ENCODE assay signal across 8 cellular contexts in genomic region chr3:170221924-170222646, GRCh38. TPM values are rescaled to one million over a fixed set of nuclear protein-coding genes. Genes with fewer than 3 reads are reported as not detected.
DNase-seq lines count a peak whose midpoint lies in the region; ATAC-seq, FAIRE-seq and TF ChIP-seq lines count a peak whose summit lies in the region.

Gene PRKCI, plus strand, starts transcription at chr3:170222424. Its CDS starts 246 bp downstream, at chr3:170222670.

- TF ChIP-seq EP300 in esophagus muscularis mucosa (IDR thresholded peaks at IDR 0.05), result no peak

- TF ChIP-seq CTCF in esophagus muscularis mucosa (IDR thresholded peaks at IDR 0.05), result peak in 1 of 3 experiments; percentile 17

- H3K27me3 ChIP-seq in esophagus muscularis mucosa (no peaks in the 10 kb centered on the region), muscle layer of duodenum (ENCODE audit: low read depth, low read length) (no peaks in the 10 kb centered on the region)

- H3K27ac Mint-ChIP-seq in activated T-cell treated with anti-CD3 and anti-CD28 coated beads, Interleukin-2, amount 50 U/mL, for 72 hours, result peak within 1 kb of the TSS; percentile 95

- peak; percentile 99 for ATAC-seq in GM21717 (IDR thresholded peaks at IDR 0.05; ENCODE audit: unreplicated experiment)
- peak; percentile 96 to 97 for ATAC-seq in activated T-cell treated with anti-CD3 and anti-CD28 coated beads, Interleukin-2, amount 50 U/mL, for 72 hours (replicated peaks in 1 of 2)

- H3K27me3 Mint-ChIP-seq in activated T-cell treated with anti-CD3 and anti-CD28 coated beads, Interleukin-2, amount 50 U/mL, for 72 hours (ENCODE audit: low read depth), result no peaks in the 10 kb centered on the region

- peak; percentile 68 for FAIRE-seq in RCC 7860 (lab: Jason Lieb, UNC)

- no peaks in the 10 kb centered on the region for H3K36me3 Mint-ChIP-seq in activated T-cell treated with anti-CD3 and anti-CD28 coated beads, Interleukin-2, amount 50 U/mL, for 72 hours (ENCODE audit: insufficient read depth in 2 of 2)

- peak within 1 kb of the TSS; percentile 91 to 92 for H3K4me3 Mint-ChIP-seq in activated T-cell treated with anti-CD3 and anti-CD28 coated beads, Interleukin-2, amount 50 U/mL, for 72 hours

- intact Hi-C loops in esophagus muscularis mucosa (cut with DNase I), result loop anchor here (5.0 kb wide), 2 partner anchors 40 to 135 kb away; partner anchors contain the start of genes PHC3 and SKIL

- peak; percentile 67 for TF ChIP-seq POLR2A in esophagus muscularis mucosa (IDR thresholded peaks at IDR 0.05; ENCODE audit: low read depth)

- H3K4me3 ChIP-seq in esophagus muscularis mucosa (peak within 1 kb of the TSS; percentile 82 to 98 (median 92)), muscle layer of duodenum (ENCODE audit: low read depth in 1 of 2, low read length in 2 of 2) (peak within 1 kb of the TSS; percentile 65 to 92)

- H3K9me3 ChIP-seq in esophagus muscularis mucosa (no peaks in the 10 kb centered on the region), muscle layer of duodenum (ENCODE audit: control insufficient read depth in 1 of 2, low read length in 2 of 2) (no peaks in the 10 kb centered on the region)

- WGBS in esophagus muscularis mucosa, result under 1% methylated on average over 27 of the region's 60 CpGs

- DNase-seq in DMS53 (lab: John Stamatoyannopoulos, UW), result peak; percentile 96
- DNase-seq in KG1 (lab: John Stamatoyannopoulos, UW), result peak; percentile 85
- DNase-seq in RCC 7860 (ENCODE audit: low spot score), result peak; percentile 91
- peak; percentile 91 to 94 for DNase-seq in activated T-cell treated with anti-CD3 and anti-CD28 coated beads, Interleukin-2, amount 50 U/mL, for 72 hours
- DNase-seq in esophagus muscularis mucosa (ENCODE audit: extremely low spot score), result peak; percentile 98
- DNase-seq in stimulated activated CD8-positive, alpha-beta memory T cell treated with anti-CD3 and anti-CD28 coated beads, Interleukin-7, amount 100 ng/mL, for 4 hours (ENCODE audit: low read depth in 2 of 2), result peak; percentile 76 to 81

- H3K4me1 ChIP-seq in esophagus muscularis mucosa (peaks cover 0 to 49% (median 42%) of the 10 kb centered on the region in 4 donors), muscle layer of duodenum (ENCODE audit: control insufficient read depth in 1 of 2, insufficient read depth in 2 of 2, low read length in 2 of 2) (no peaks in the 10 kb centered on the region)

- H3K9me3 Mint-ChIP-seq in activated T-cell treated with anti-CD3 and anti-CD28 coated beads, Interleukin-2, amount 50 U/mL, for 72 hours, result no peaks in the 10 kb centered on the region

- H3K27ac ChIP-seq in esophagus muscularis mucosa (replicated peaks in 1 of 4), result peak within 1 kb of the TSS; percentile 93 to 97 (median 94)
- H3K27ac ChIP-seq in muscle layer of duodenum (ENCODE audit: low read length), result peak within 1 kb of the TSS; percentile 98

- H3K36me3 ChIP-seq in esophagus muscularis mucosa, result no peaks in the 10 kb centered on the region
- no peaks in the 10 kb centered on the region for H3K36me3 ChIP-seq in muscle layer of duodenum (ENCODE audit: control insufficient read depth in 1 of 2, insufficient read depth in 2 of 2, low read length in 2 of 2)

- H3K4me1 Mint-ChIP-seq in activated T-cell treated with anti-CD3 and anti-CD28 coated beads, Interleukin-2, amount 50 U/mL, for 72 hours (ENCODE audit: low read depth), result peaks cover 41% of the 10 kb centered on the region

RNA-seq across cellular contexts. Expression of gene PRKCI, which starts in this region (rescaled TPM):
- total RNA-seq in activated T-cell treated with anti-CD3 and anti-CD28 coated beads, Interleukin-2, amount 50 U/mL, for 72 hours, result 10 to 100 TPM; 33.7 to 36.9 TPM
- total RNA-seq in esophagus muscularis mucosa, result 10 to 100 TPM; 35.7 to 90.9 (median 39.8) TPM

Comparison
In these comparisons a context has a peak if more than half of its experiments do, and no peak if none do; other contexts are left out.
1. Peak in every context shown above with its lines: DNase-seq, ATAC-seq, H3K4me3 ChIP-seq and H3K27ac ChIP-seq.